ENCODE assay signal across 23 cellular contexts in the genomic region with DNA sequence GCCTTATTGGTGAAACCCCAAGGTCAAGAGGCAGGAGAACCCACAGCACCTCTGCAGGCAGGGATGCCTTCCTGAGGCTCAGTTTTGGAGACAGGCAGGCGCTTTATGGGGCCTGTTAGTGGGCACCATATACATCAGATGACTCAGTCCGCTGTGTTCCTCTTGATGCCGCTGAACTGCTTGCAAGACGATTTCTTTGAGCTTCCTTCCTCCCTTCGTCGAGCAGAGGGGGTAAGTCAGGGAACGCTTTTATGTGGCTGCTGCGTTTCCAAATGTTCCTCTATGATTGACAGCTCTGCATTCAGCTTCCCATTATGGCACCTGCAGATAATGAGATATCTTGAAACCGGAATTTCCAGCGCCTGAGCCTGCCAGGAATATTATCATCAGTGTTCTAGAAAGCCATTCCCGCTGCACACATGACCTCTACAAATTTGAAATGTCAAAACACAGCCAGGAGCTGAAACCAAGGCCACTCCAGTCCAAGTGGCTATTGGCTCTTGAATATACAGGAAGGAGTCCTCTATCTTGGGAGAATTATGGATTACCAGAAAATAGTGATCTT.
DNase-seq lines count a peak whose midpoint lies in the region; ATAC-seq and TF ChIP-seq lines count a peak whose summit lies in the region.
"Had no signal": no experiment of that assay in that cellular context is flagged by ENCODE, and none has a peak within 500 bp of the region (broad histone marks: within the 10 kb centered on the region; RNA-seq: fewer than 3 reads in every experiment).

No MANE protein-coding gene starts in this region.

- H3K27ac ChIP-seq in right atrium auricular region (no peak overlapping the region), heart left ventricle (peak overlapping the region in 4 of 12 donors; percentile 14 to 80 (median 42)), colonic mucosa (no peak overlapping the region)
- H3K27ac ChIP-seq: C4-2B had no signal

- TF ChIP-seq POLR2A in heart left ventricle (IDR thresholded peaks at IDR 0.05): no peak

- TF ChIP-seq CTCF in right atrium auricular region (IDR thresholded peaks at IDR 0.05) (no peak), heart left ventricle (IDR thresholded peaks at IDR 0.05) (no peak), colonic mucosa (IDR thresholded peaks at IDR 0.05) (no peak)

- H3K36me3 ChIP-seq in right atrium auricular region: no peaks in the 10 kb centered on the region
- no peaks in the 10 kb centered on the region for H3K36me3 ChIP-seq in heart left ventricle
- no peaks in the 10 kb centered on the region for H3K36me3 ChIP-seq in colonic mucosa

- H3K9me3 ChIP-seq in right atrium auricular region: no peaks in the 10 kb centered on the region
- no peaks in the 10 kb centered on the region for H3K9me3 ChIP-seq in heart left ventricle
- no peaks in the 10 kb centered on the region for H3K9me3 ChIP-seq in colonic mucosa

- H3K27me3 ChIP-seq in right atrium auricular region (no peaks in the 10 kb centered on the region), heart left ventricle (no peaks in the 10 kb centered on the region), colonic mucosa (no peaks in the 10 kb centered on the region)

- 23 to 48% (median 43%) methylated on average over 8 to 11 of the region's 11 CpGs for WGBS in heart left ventricle, 4 donors

- H3K4me1 ChIP-seq in right atrium auricular region (peaks cover 0 to 6% of the 10 kb centered on the region in 2 donors), heart left ventricle (peaks cover 0 to 30% (median 3%) of the 10 kb centered on the region in 12 donors), colonic mucosa (no peaks in the 10 kb centered on the region)

- no peak overlapping the region for H3K9ac ChIP-seq in colonic mucosa (ENCODE audit: low read depth in 2 of 2, low read length in 2 of 2)

- DNase-seq in Right ventricle myocardium inferior (ENCODE audit: missing footprints) (no peak), right atrium auricular region (ENCODE audit: low spot score) (no peak), heart left ventricle (peak in 4 of 5 donors; percentile 29 to 53 (median 32)), medulla oblongata (ENCODE audit: extremely low spot score) (peak; percentile 43), colonic mucosa (no peak)
- DNase-seq: 8988T; AML-193; Calu3; CD8-positive, alpha-beta memory T cell; DMS153; GOT3; HCEC 1CT; KG1; NCI-H1092 treated with DMSO at 0.1 percent for 48 hours; NCI-H1436 treated with DMSO at 0.1 percent for 48 hours; NCI-H2029; NCI-H2171 treated with DMSO at 0.1 percent for 48 hours; NCI-H524 treated with DMSO at 0.1 percent for 48 hours; NCI-H82; OCI-M1 had no signal

- intact Hi-C loops in Right ventricle myocardium inferior (cut with DNase I) (no loop called here), heart left ventricle (cut with DNase I) (no loop called here), colonic mucosa (cut with DNase I) (no loop called here)

- peak; percentile 73 for ATAC-seq in Right ventricle myocardium inferior
- ATAC-seq in heart left ventricle: peak; percentile 65 to 79 (median 70)
- no peak for ATAC-seq in HG03196 (IDR thresholded peaks at IDR 0.05; ENCODE audit: unreplicated experiment)
- ATAC-seq in GM19324 (IDR thresholded peaks at IDR 0.05; ENCODE audit: low FRiP score, unreplicated experiment): no peak

- H3K4me3 ChIP-seq in right atrium auricular region (no peak overlapping the region), heart left ventricle (no peak overlapping the region), colonic mucosa (no peak overlapping the region)

Comparison
In these comparisons a context has a peak if more than half of its experiments do, and no peak if none do; other contexts are left out.
1. DNase-seq: peak in heart left ventricle (4 of 5) and medulla oblongata (single experiment); none in Right ventricle myocardium inferior (single experiment), right atrium auricular region (single experiment) and colonic mucosa (single experiment).
2. ATAC-seq: peak in Right ventricle myocardium inferior (single experiment) and heart left ventricle (4 of 4); none in HG03196 (single experiment) and GM19324 (single experiment).